21 cellular contexts compared by ENCODE assay signal in the genomic region with DNA sequence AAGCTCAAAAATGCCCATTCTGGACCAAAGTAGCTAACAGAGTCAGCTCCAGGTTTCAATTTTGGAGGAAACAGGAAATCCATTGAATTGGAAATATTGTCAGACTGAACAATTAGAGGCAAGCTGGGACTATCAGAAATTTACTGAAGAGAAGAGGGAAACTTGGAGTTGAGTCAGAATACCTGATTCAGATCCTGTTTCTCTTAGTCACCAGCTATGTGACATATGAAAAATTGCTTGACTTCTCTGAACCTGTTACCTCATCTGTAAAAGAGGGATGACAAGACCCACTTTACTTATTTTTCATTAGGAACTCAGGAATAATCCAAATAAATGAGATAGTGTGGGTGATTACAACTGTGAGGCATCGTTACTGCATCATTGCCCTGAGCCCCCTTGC.
A peak's percentile ranks its signal among the peaks of the same experiment; 100 is the strongest.
DNase-seq lines count a peak whose midpoint lies in the region; ATAC-seq and FAIRE-seq lines count a peak whose summit lies in the region.
"Had no signal": no experiment of that assay in that cellular context is flagged by ENCODE, and none has a peak within 500 bp of the region (broad histone marks: within the 10 kb centered on the region; RNA-seq: fewer than 3 reads in every experiment).

No MANE protein-coding gene starts in this region.

- H3K9ac ChIP-seq in mesenchymal stem cell (ENCODE audit: low read length) = no peak overlapping the region

- peak overlapping the region; percentile 28 for H4K91ac ChIP-seq in mesenchymal stem cell (ENCODE audit: low read length)

- peak overlapping the region; percentile 48 for H2BK15ac ChIP-seq in mesenchymal stem cell (ENCODE audit: low read depth, poor library complexity, severe bottlenecking)

- H2AK5ac ChIP-seq in mesenchymal stem cell (ENCODE audit: low read length, severe bottlenecking) = peak overlapping the region; percentile 36

- H3K79me1 ChIP-seq in mesenchymal stem cell (replicated peaks; ENCODE audit: low read length, poor library complexity, severe bottlenecking) = no peaks in the 10 kb centered on the region

- no peak overlapping the region for H3K14ac ChIP-seq in mesenchymal stem cell (ENCODE audit: low read length in 2 of 2)

- no peak overlapping the region for H2BK12ac ChIP-seq in mesenchymal stem cell (ENCODE audit: low read length in 2 of 2)

- no peak overlapping the region for H3K4ac ChIP-seq in mesenchymal stem cell (ENCODE audit: low read depth in 1 of 2, low read length in 2 of 2)

- H3K9me3 ChIP-seq in mesenchymal stem cell (ENCODE audit: control insufficient read depth, low read length) = no peaks in the 10 kb centered on the region
- H3K9me3 ChIP-seq: A549, BE2C, HAP-1 had no signal

- no peak overlapping the region for H3K4me3 ChIP-seq in mesenchymal stem cell (ENCODE audit: insufficient read depth in 1 of 2, low read depth in 1 of 2, low read length in 2 of 2)
- H3K4me3 ChIP-seq: A549, GM23338, HAP-1 had no signal

- H3K4me2 ChIP-seq in mesenchymal stem cell (ENCODE audit: low read length, poor library complexity, severe bottlenecking) = no peak overlapping the region
- H3K4me2 ChIP-seq: A549, GM23338 had no signal

- no peak overlapping the region for H2BK120ac ChIP-seq in mesenchymal stem cell (ENCODE audit: low read depth, low read length)

- H3K23ac ChIP-seq in mesenchymal stem cell (ENCODE audit: low read length in 2 of 2) = no peak overlapping the region

- no peak overlapping the region for H3K27ac ChIP-seq in mesenchymal stem cell (ENCODE audit: low read length, poor library complexity, severe bottlenecking)
- H3K27ac ChIP-seq: A549, RWPE1 had no signal

- H3K27me3 ChIP-seq in mesenchymal stem cell (ENCODE audit: control insufficient read depth in 1 of 2, insufficient read depth in 1 of 2, low read length in 2 of 2) = peaks cover 0 to 44% of the 10 kb centered on the region in 2 experiments
- H3K27me3 ChIP-seq: BE2C had no signal

- DNase-seq in ELR (ENCODE audit: low read depth) (peak; percentile 10), RCC 7860 (ENCODE audit: low spot score) (peak; percentile 64), dermis blood vessel endothelial cell (peak; percentile 46), mesenchymal stem cell (no peak), NOMO-1 (lab: John Stamatoyannopoulos, UW; ENCODE audit: unreplicated experiment in 2 of 2) (no peak), NCI-H187 treated with DMSO at 0.1 percent for 48 hours (lab: John Stamatoyannopoulos, UW) (no peak)
- DNase-seq: BE2C, DMS79, Karpas-422, NCI-H1694, NCI-H2081 treated with DMSO at 0.1 percent for 48 hours, NCI-H446, NCI-H526, SIG-M5, T-cell had no signal

- H3K4me1 ChIP-seq in mesenchymal stem cell (ENCODE audit: control insufficient read depth, insufficient read depth, low read depth, low read length) = peaks cover 10% of the 10 kb centered on the region
- H3K4me1 ChIP-seq: A549, HAP-1 had no signal

- no peak overlapping the region for H2BK5ac ChIP-seq in mesenchymal stem cell (ENCODE audit: low read depth, low read length, poor library complexity, severe bottlenecking)

- FAIRE-seq in RCC 7860 (lab: Jason Lieb, UNC) = peak; percentile 59
- FAIRE-seq: A549, GM12891 had no signal

- H2AFZ ChIP-seq in mesenchymal stem cell (ENCODE audit: low read depth, low read length) = no peak overlapping the region
- H2AFZ ChIP-seq: GM23338 had no signal

- H3K18ac ChIP-seq in mesenchymal stem cell (ENCODE audit: low read depth in 1 of 2, low read length in 2 of 2) = no peak overlapping the region

- ATAC-seq in GM19035 (IDR thresholded peaks at IDR 0.05; ENCODE audit: unreplicated experiment) = no peak
- ATAC-seq: A549, GM23338, T-cell had no signal

- no peak overlapping the region for H4K8ac ChIP-seq in mesenchymal stem cell (ENCODE audit: low read length)

- WGBS in mesenchymal stem cell = 50% methylated on average over 1 of the region's 1 CpG

- H3K36me3 ChIP-seq in mesenchymal stem cell (ENCODE audit: control insufficient read depth in 1 of 2, insufficient read depth in 2 of 2, low read depth in 1 of 2, low read length in 2 of 2) = no peaks in the 10 kb centered on the region
- H3K36me3 ChIP-seq: BE2C, HAP-1 had no signal

Comparison
In these comparisons a context has a peak if more than half of its experiments do, and no peak if none do; other contexts are left out.
1. DNase-seq: peak in ELR (single experiment), RCC 7860 (single experiment) and dermis blood vessel endothelial cell (single experiment); none in mesenchymal stem cell (single experiment), NOMO-1 (0 of 2) and NCI-H187 treated with DMSO at 0.1 percent for 48 hours (single experiment).